43 cellular contexts compared by ENCODE assay signal in the genomic region with DNA sequence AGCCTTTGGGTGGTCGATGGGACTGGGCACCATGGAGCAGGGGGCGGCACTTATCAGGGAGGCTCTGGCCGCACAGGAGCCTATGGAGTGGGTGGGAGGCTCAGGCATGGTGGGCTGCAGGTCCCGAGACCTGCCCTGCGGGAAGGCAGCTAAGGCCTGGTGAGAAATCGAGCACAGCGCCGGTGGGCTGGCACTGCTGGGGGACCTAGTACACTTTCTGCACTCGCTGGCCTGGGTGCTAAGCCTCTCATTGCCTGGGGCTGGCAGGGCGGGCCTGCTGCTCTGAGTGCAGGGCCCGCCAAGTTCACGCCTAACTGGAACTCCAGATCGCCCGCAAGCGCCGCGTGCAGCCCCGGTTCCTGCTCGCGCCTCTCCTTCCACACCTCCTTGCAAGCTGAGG. TPM values are rescaled to one million over a fixed set of nuclear protein-coding genes. Genes with fewer than 3 reads are reported as not detected.
"Had no signal": no experiment of that assay in that cellular context is flagged by ENCODE, and none has a peak within 500 bp of the region (broad histone marks: within the 10 kb centered on the region; RNA-seq: fewer than 3 reads in every experiment).

No MANE protein-coding gene starts in this region.

- H3K9me3 Mint-ChIP-seq: activated naive CD4-positive, alpha-beta T cell treated with anti-CD3 and anti-CD28 coated beads, Interleukin-2, amount 50 U/mL, for 24 hours had no signal

- H3K27me3 Mint-ChIP-seq: activated naive CD4-positive, alpha-beta T cell treated with anti-CD3 and anti-CD28 coated beads, Interleukin-2, amount 10 ng/mL, durations not matched to agents 7 days and 5 days; activated naive CD4-positive, alpha-beta T cell treated with anti-CD3 and anti-CD28 coated beads, Interleukin-2, amount 50 U/mL, for 24 hours; activated naive CD8-positive, alpha-beta T cell; activated naive CD8-positive, alpha-beta T cell treated with anti-CD3 and anti-CD28 coated beads for 36 hours; activated naive CD8-positive, alpha-beta T cell treated with anti-CD3 and anti-CD28 coated beads, Interleukin-2, amount 10 ng/mL, durations not matched to agents 7 days and 5 days; activated naive CD8-positive, alpha-beta T cell treated with anti-CD3 and anti-CD28 coated beads, Interleukin-2, amount 50 U/mL, for 24 hours; activated T-cell treated with anti-CD3 and anti-CD28 coated beads, Interleukin-2, amount 50 U/mL, for 24 hours; activated T-helper 17 cell treated with anti-CD3 and anti-CD28 coated beads, Interleukin-2, amount 50 U/mL, for 72 hours; brain; central memory CD8-positive, alpha-beta T cell had no signal

- H3K27ac ChIP-seq: adrenal gland, ascending aorta, body of pancreas, brain microvascular endothelial cell, breast epithelium, cardiac muscle cell had no signal

- H3K4me3 ChIP-seq: adrenal gland, ascending aorta, body of pancreas, breast epithelium, cardiac muscle cell had no signal

- DNase-seq: activated effector memory CD4-positive, alpha-beta T cell treated with anti-CD3 and anti-CD28 coated beads, Interleukin-2, amount 50 U/mL, for 16 hours; activated effector memory CD4-positive, alpha-beta T cell treated with Interleukin-2 at 50 U/mL for 16 hours; activated gamma-delta T cell; activated gamma-delta T cell treated with Interleukin-2 at 50 U/mL for 16 hours; activated naive CD4-positive, alpha-beta T cell; activated naive CD4-positive, alpha-beta T cell treated with anti-CD3 and anti-CD28 coated beads for 36 hours; activated naive CD4-positive, alpha-beta T cell treated with anti-CD3 and anti-CD28 coated beads, Interleukin-2, amount 10 ng/mL, durations not matched to agents 7 days and 5 days; activated naive CD4-positive, alpha-beta T cell treated with anti-CD3 and anti-CD28 coated beads, Interleukin-2, amount 50 U/mL, for 16 hours; activated naive CD4-positive, alpha-beta T cell treated with Interleukin-2 at 50 U/mL for 16 hours; activated naive CD8-positive, alpha-beta T cell treated with anti-CD3 and anti-CD28 coated beads for 36 hours; activated naive CD8-positive, alpha-beta T cell treated with anti-CD3 and anti-CD28 coated beads, Interleukin-2, amount 10 ng/mL, durations not matched to agents 7 days and 5 days; activated naive CD8-positive, alpha-beta T cell treated with anti-CD3 and anti-CD28 coated beads, Interleukin-2, amount 50 U/mL, for 24 hours; activated T-cell treated with anti-CD3 and anti-CD28 coated beads for 4 hours; activated T-cell treated with anti-CD3 and anti-CD28 coated beads, Interleukin-2, amount 50 U/mL, for 1 hour; activated T-cell treated with anti-CD3 and anti-CD28 coated beads, Interleukin-2, amount 50 U/mL, for 24 hours; activated T-cell treated with anti-CD3 and anti-CD28 coated beads, Interleukin-2, amount 50 U/mL, for 4 hours; activated T-cell treated with anti-CD3 and anti-CD28 coated beads, Interleukin-2, amount 50 U/mL, for 48 hours; activated T-cell treated with anti-CD3 and anti-CD28 coated beads, Interleukin-2, amount 50 U/mL, for 72 hours; adrenal gland; amniotic stem cell; amygdala; anterior cingulate cortex; aorta; body of pancreas; brain microvascular endothelial cell; caudate nucleus; central memory CD4-positive, alpha-beta T cell; cerebellar nuclear complex had no signal

- H3K27ac Mint-ChIP-seq: activated naive CD4-positive, alpha-beta T cell treated with anti-CD3 and anti-CD28 coated beads for 36 hours; activated naive CD4-positive, alpha-beta T cell treated with anti-CD3 and anti-CD28 coated beads, Interleukin-2, amount 10 ng/mL, durations not matched to agents 7 days and 5 days; activated naive CD4-positive, alpha-beta T cell treated with anti-CD3 and anti-CD28 coated beads, Interleukin-2, amount 50 U/mL, for 24 hours; activated naive CD4-positive, alpha-beta T cell treated with anti-CD3 and anti-CD28 coated beads, Interleukin-2, amount 50 U/mL, for 72 hours; activated naive CD8-positive, alpha-beta T cell; activated naive CD8-positive, alpha-beta T cell treated with anti-CD3 and anti-CD28 coated beads for 36 hours; activated naive CD8-positive, alpha-beta T cell treated with anti-CD3 and anti-CD28 coated beads, Interleukin-2, amount 10 ng/mL, durations not matched to agents 7 days and 5 days; activated naive CD8-positive, alpha-beta T cell treated with anti-CD3 and anti-CD28 coated beads, Interleukin-2, amount 50 U/mL, for 24 hours; activated T-cell treated with anti-CD3 and anti-CD28 coated beads, Interleukin-2, amount 50 U/mL, for 24 hours; activated T-cell treated with anti-CD3 and anti-CD28 coated beads, Interleukin-2, amount 50 U/mL, for 72 hours; activated T-helper 1 cell treated with anti-CD3 and anti-CD28 coated beads, Interleukin-12 subunit alpha, Interleukin-12 subunit beta, Interleukin-2, Interleukin-4 antibody, amounts not matched to agents 30 ng/mL and 10 ng/mL and 1 ng/mL, durations not matched to agents 14 hours and 24 hours and 36 hours; activated T-helper 17 cell treated with anti-CD3 and anti-CD28 coated beads, Interleukin-2, amount 50 U/mL, for 72 hours; activated T-helper 2 cell treated with anti-CD3 and anti-CD28 coated beads, Interferon-gamma antibody, Interleukin-2, Interleukin-4, amounts not matched to agents 10 μg/mL and 5 μg/mL and 100 μg/mL, durations not matched to agents 14 hours and 24 hours and 36 hours; brain had no signal

- H3K9me3 ChIP-seq: adrenal gland, body of pancreas had no signal

- H3K4me1 Mint-ChIP-seq: activated naive CD4-positive, alpha-beta T cell treated with anti-CD3 and anti-CD28 coated beads, Interleukin-2, amount 10 ng/mL, durations not matched to agents 7 days and 5 days; activated naive CD4-positive, alpha-beta T cell treated with anti-CD3 and anti-CD28 coated beads, Interleukin-2, amount 50 U/mL, for 24 hours; activated naive CD8-positive, alpha-beta T cell treated with anti-CD3 and anti-CD28 coated beads for 36 hours; activated naive CD8-positive, alpha-beta T cell treated with anti-CD3 and anti-CD28 coated beads, Interleukin-2, amount 10 ng/mL, durations not matched to agents 7 days and 5 days; activated naive CD8-positive, alpha-beta T cell treated with anti-CD3 and anti-CD28 coated beads, Interleukin-2, amount 50 U/mL, for 24 hours; activated T-helper 17 cell treated with anti-CD3 and anti-CD28 coated beads, Interleukin-2, amount 50 U/mL, for 72 hours; brain; central memory CD8-positive, alpha-beta T cell had no signal

- H3K36me3 Mint-ChIP-seq: activated naive CD4-positive, alpha-beta T cell treated with anti-CD3 and anti-CD28 coated beads, Interleukin-2, amount 10 ng/mL, durations not matched to agents 7 days and 5 days; activated naive CD4-positive, alpha-beta T cell treated with anti-CD3 and anti-CD28 coated beads, Interleukin-2, amount 50 U/mL, for 24 hours; activated naive CD4-positive, alpha-beta T cell treated with anti-CD3 and anti-CD28 coated beads, Interleukin-2, amount 50 U/mL, for 72 hours; activated naive CD8-positive, alpha-beta T cell; activated naive CD8-positive, alpha-beta T cell treated with anti-CD3 and anti-CD28 coated beads for 36 hours; activated naive CD8-positive, alpha-beta T cell treated with anti-CD3 and anti-CD28 coated beads, Interleukin-2, amount 10 ng/mL, durations not matched to agents 7 days and 5 days; brain had no signal

- FAIRE-seq: astrocyte, bronchial epithelial cell had no signal

- H3K4me3 Mint-ChIP-seq: activated naive CD4-positive, alpha-beta T cell treated with anti-CD3 and anti-CD28 coated beads for 36 hours; activated naive CD4-positive, alpha-beta T cell treated with anti-CD3 and anti-CD28 coated beads, Interleukin-2, amount 10 ng/mL, durations not matched to agents 7 days and 5 days; activated naive CD4-positive, alpha-beta T cell treated with anti-CD3 and anti-CD28 coated beads, Interleukin-2, amount 50 U/mL, for 24 hours; activated naive CD8-positive, alpha-beta T cell; activated naive CD8-positive, alpha-beta T cell treated with anti-CD3 and anti-CD28 coated beads for 36 hours; activated naive CD8-positive, alpha-beta T cell treated with anti-CD3 and anti-CD28 coated beads, Interleukin-2, amount 10 ng/mL, durations not matched to agents 7 days and 5 days; activated naive CD8-positive, alpha-beta T cell treated with anti-CD3 and anti-CD28 coated beads, Interleukin-2, amount 50 U/mL, for 24 hours; activated T-cell treated with anti-CD3 and anti-CD28 coated beads, Interleukin-2, amount 50 U/mL, for 24 hours; activated T-cell treated with anti-CD3 and anti-CD28 coated beads, Interleukin-2, amount 50 U/mL, for 4 hours; activated T-cell treated with anti-CD3 and anti-CD28 coated beads, Interleukin-2, amount 50 U/mL, for 72 hours; activated T-helper 1 cell treated with anti-CD3 and anti-CD28 coated beads, Interleukin-12 subunit alpha, Interleukin-12 subunit beta, Interleukin-2, Interleukin-4 antibody, amounts not matched to agents 30 ng/mL and 10 ng/mL and 1 ng/mL, durations not matched to agents 14 hours and 24 hours and 36 hours; activated T-helper 17 cell treated with anti-CD3 and anti-CD28 coated beads, Interleukin-2, amount 50 U/mL, for 72 hours; brain; central memory CD8-positive, alpha-beta T cell had no signal

- H3K4me1 ChIP-seq: adrenal gland, ascending aorta, body of pancreas, breast epithelium had no signal

- H3K27me3 ChIP-seq: adrenal gland, ascending aorta, body of pancreas, brain microvascular endothelial cell, breast epithelium, cardiac muscle cell had no signal

- H3K36me3 ChIP-seq: adrenal gland, ascending aorta, brain microvascular endothelial cell, breast epithelium, cardiac muscle cell had no signal

RNA-seq across cellular contexts. Expression of a gene that starts 33.1 kb away (rescaled TPM):
- total RNA-seq: activated naive CD4-positive, alpha-beta T cell treated with anti-CD3 and anti-CD28 coated beads for 36 hours; activated naive CD4-positive, alpha-beta T cell treated with anti-CD3 and anti-CD28 coated beads, Interleukin-2, amount 50 U/mL, for 72 hours; activated naive CD8-positive, alpha-beta T cell treated with anti-CD3 and anti-CD28 coated beads for 36 hours; activated naive CD8-positive, alpha-beta T cell treated with anti-CD3 and anti-CD28 coated beads, Interleukin-2, amount 10 ng/mL, durations not matched to agents 7 days and 5 days; activated T-cell treated with anti-CD3 and anti-CD28 coated beads, Interleukin-2, amount 50 U/mL, for 4 hours; activated T-cell treated with anti-CD3 and anti-CD28 coated beads, Interleukin-2, amount 50 U/mL, for 72 hours; activated T-helper 1 cell treated with anti-CD3 and anti-CD28 coated beads, Interleukin-12 subunit alpha, Interleukin-12 subunit beta, Interleukin-2, Interleukin-4 antibody, amounts not matched to agents 30 ng/mL and 10 ng/mL and 1 ng/mL, durations not matched to agents 14 hours and 24 hours and 36 hours; activated T-helper 17 cell treated with anti-CD3 and anti-CD28 coated beads, Interleukin-2, amount 50 U/mL, for 72 hours; activated T-helper 2 cell treated with anti-CD3 and anti-CD28 coated beads, Interferon-gamma antibody, Interleukin-2, Interleukin-4, amounts not matched to agents 10 μg/mL and 5 μg/mL and 100 μg/mL, durations not matched to agents 14 hours and 24 hours and 36 hours; adrenal gland; ascending aorta; astrocyte; body of pancreas; breast epithelium; cardiac muscle cell; cardiac septum; cerebellum had no signal
- polyA plus RNA-seq: aorta, cardiac muscle cell had no signal
